8 cellular contexts compared by ENCODE assay signal in genomic region chr17:17972126-17972951, GRCh38. TPM values are rescaled to one million over a fixed set of nuclear protein-coding genes. Genes with fewer than 3 reads are reported as not detected.
DNase-seq lines count a peak whose midpoint lies in the region; ATAC-seq, FAIRE-seq and TF ChIP-seq lines count a peak whose summit lies in the region.

Gene DRC3 (plus strand): TSS chr17:17972862. CDS start chr17:17977599, 4,737 bp downstream.
Gene TOM1L2 (minus strand): TSS chr17:17972400. CDS start chr17:17972313, 87 bp downstream.

- H3K9me3 ChIP-seq in OCI-LY1 (ENCODE audit: low read length): no peaks in the 10 kb centered on the region
- no peaks in the 10 kb centered on the region for H3K9me3 ChIP-seq in endothelial cell of umbilical vein (replicated peaks; ENCODE audit: control insufficient read depth, insufficient read depth, low read length)

- H3K4me1 ChIP-seq in OCI-LY1 (ENCODE audit: insufficient read depth, low read length, severe bottlenecking) (peaks cover 16% of the 10 kb centered on the region), endothelial cell of umbilical vein (ENCODE audit: control insufficient read depth, extremely low read depth, insufficient read depth, low read length) (peaks cover 17% of the 10 kb centered on the region)

- H3K4me3 Mint-ChIP-seq in mesothelial cell of epicardium: peak within 1 kb of the TSS; percentile 93

- H4K20me1 ChIP-seq in OCI-LY1 (ENCODE audit: insufficient read depth, low read length) (no peaks in the 10 kb centered on the region), endothelial cell of umbilical vein (replicated peaks; ENCODE audit: control insufficient read depth, extremely low read depth, insufficient read depth, low read length) (peaks cover 3% of the 10 kb centered on the region)

- H2AFZ ChIP-seq in OCI-LY1 (ENCODE audit: low read length) (no peak within 1 kb of the TSS), endothelial cell of umbilical vein (ENCODE audit: low read depth, low read length) (peak within 1 kb of the TSS; percentile 95)

- peak; percentile 100 for DNase-seq in DMS 273 (lab: John Stamatoyannopoulos, UW; ENCODE audit: unreplicated experiment)
- DNase-seq in HuH-7 (ENCODE audit: low spot score): peak; percentile 100
- DNase-seq in activated T-cell treated with anti-CD3 and anti-CD28 coated beads for 1 hour (ENCODE audit: low read depth): peak; percentile 99
- peak; percentile 100 for DNase-seq in endothelial cell of umbilical vein (ENCODE audit: low read depth, low spot score)
- peak; percentile 99 to 100 for DNase-seq in mesothelial cell of epicardium (ENCODE audit: low spot score in 2 of 2, unreplicated experiment in 2 of 2)
- peak; percentile 99 to 100 for DNase-seq in stimulated activated CD8-positive, alpha-beta memory T cell treated with anti-CD3 and anti-CD28 coated beads, Interleukin-15, amount 100 ng/mL, for 4 hours (ENCODE audit: low read depth in 2 of 2)

- H3K27ac ChIP-seq in OCI-LY1 (ENCODE audit: low read depth, low read length, poor library complexity, severe bottlenecking) (no peak within 1 kb of the TSS), endothelial cell of umbilical vein (ENCODE audit: insufficient read depth, low read depth, low read length) (peak within 1 kb of the TSS; percentile 67)

- no peaks in the 10 kb centered on the region for H3K79me2 ChIP-seq in OCI-LY1 (ENCODE audit: insufficient read depth, low read length)
- peaks cover 22% of the 10 kb centered on the region for H3K79me2 ChIP-seq in endothelial cell of umbilical vein (ENCODE audit: control insufficient read depth, insufficient read depth, low read length)

- no peaks in the 10 kb centered on the region for H3K27me3 Mint-ChIP-seq in mesothelial cell of epicardium (ENCODE audit: low read depth)

- H3K9me2 ChIP-seq in OCI-LY1 (ENCODE audit: low read depth, low read length): no peaks in the 10 kb centered on the region

- no peaks in the 10 kb centered on the region for H3K9me3 Mint-ChIP-seq in mesothelial cell of epicardium

- intact Hi-C loops in endothelial cell of umbilical vein (cut with micrococcal nuclease): loop anchor here (1.0 to 2.0 kb wide), 5 partner anchors 14 to 81 kb away; partner anchors contain the start of genes ATPAF2 and GID4

- FAIRE-seq in endothelial cell of umbilical vein (lab: Jason Lieb, UNC): peak; percentile 100

- dilution Hi-C loops in endothelial cell of umbilical vein (cut with MboI; ENCODE audit: extremely low pct_ligation_motif_present, low sequenced_read_pairs): no loop called here

- TF ChIP-seq POLR2A in endothelial cell of umbilical vein (IDR thresholded peaks at IDR 0.05; ENCODE audit: low read depth, low read length): peak; percentile 78

- TF ChIP-seq CTCF in OCI-LY1 (IDR thresholded peaks at IDR 0.05; ENCODE audit: low read length) (no peak), endothelial cell of umbilical vein (IDR thresholded peaks at IDR 0.05; ENCODE audit: extremely low read depth in 1 of 2, insufficient read depth in 1 of 2, low read depth in 1 of 2, low read length in 2 of 2) (no peak), mesothelial cell of epicardium (IDR thresholded peaks at IDR 0.05; ENCODE audit: unreplicated experiment) (no peak)

- BruUV-seq in endothelial cell of umbilical vein (replicated peaks; lab: Mats Ljungman, UMichigan): no TSS peak

- H3K36me3 Mint-ChIP-seq in mesothelial cell of epicardium: no peaks in the 10 kb centered on the region

- peaks cover 43% of the 10 kb centered on the region for H3K4me1 Mint-ChIP-seq in mesothelial cell of epicardium

- H3K36me3 ChIP-seq in OCI-LY1 (ENCODE audit: insufficient read depth, low read length) (no peaks in the 10 kb centered on the region), endothelial cell of umbilical vein (ENCODE audit: control insufficient read depth in 2 of 2, extremely low read depth in 1 of 2, insufficient read depth in 2 of 2, low read length in 2 of 2) (no peaks in the 10 kb centered on the region)

- CTCF ChIA-PET in endothelial cell of umbilical vein (lab: Charles Lee): interaction anchor here (0.8 to 3.0 kb wide), 14 partner anchors 12 to 136 kb away, joined by 3 to 21 read pairs (median 5); partner anchors contain the start of gene SREBF1

- peak within 1 kb of the TSS; percentile 72 for H3K4me2 ChIP-seq in OCI-LY1 (ENCODE audit: low read length)
- H3K4me2 ChIP-seq in endothelial cell of umbilical vein (ENCODE audit: insufficient read depth, low read length): peak within 1 kb of the TSS; percentile 97

- peak within 1 kb of the TSS; percentile 93 for H3K27ac Mint-ChIP-seq in mesothelial cell of epicardium

- H3K27me3 ChIP-seq in OCI-LY1 (ENCODE audit: insufficient read depth, low read length) (no peaks in the 10 kb centered on the region), endothelial cell of umbilical vein (ENCODE audit: control insufficient read depth in 2 of 2, insufficient read depth in 2 of 2, low read length in 2 of 2) (no peaks in the 10 kb centered on the region)

- H3K4me3 ChIP-seq in OCI-LY1 (ENCODE audit: low read depth, low read length, poor library complexity, severe bottlenecking) (peak within 1 kb of the TSS; percentile 74), endothelial cell of umbilical vein (replicated peaks in 1 of 3; ENCODE audit: insufficient read depth in 1 of 3, low read depth in 1 of 3, low read length in 3 of 3) (peak within 1 kb of the TSS; percentile 79 to 87 (median 82))

- H3K9ac ChIP-seq in OCI-LY1 (ENCODE audit: low read length) (peak within 1 kb of the TSS; percentile 61), endothelial cell of umbilical vein (replicated peaks; ENCODE audit: extremely low read depth, insufficient read depth, low read length) (peak within 1 kb of the TSS; percentile 83)

- POLR2A ChIA-PET in endothelial cell of umbilical vein (lab: Charles Lee): interaction anchor here (0.6 to 1.1 kb wide), 5 partner anchors 14 to 476 kb away, joined by 3 to 10 read pairs (median 3); partner anchors contain the start of gene RASD1

- no peaks in the 10 kb centered on the region for H3K9me1 ChIP-seq in endothelial cell of umbilical vein (replicated peaks; ENCODE audit: control insufficient read depth, extremely low read depth, insufficient read depth, low read length)

- no peaks in the 10 kb centered on the region for H3F3A ChIP-seq in OCI-LY1 (ENCODE audit: insufficient read depth, low read length)

- ATAC-seq in GM21526 (IDR thresholded peaks at IDR 0.05; ENCODE audit: low FRiP score, unreplicated experiment): peak; percentile 94

TF ChIP-seq in endothelial cell of umbilical vein, 7 proteins besides CTCF, POLR2A, EP300 and RAD21:
- TF ChIP-seq FOS (IDR thresholded peaks at IDR 0.05; ENCODE audit: borderline replicate concordance, insufficient read depth, low read length) (no peak), MAX (IDR thresholded peaks at IDR 0.05; ENCODE audit: insufficient read depth, insufficient read length) (peak; percentile 72), MYC (IDR thresholded peaks at IDR 0.05; ENCODE audit: low read depth, low read length) (no peak), EZH2 (IDR thresholded peaks at IDR 0.05; ENCODE audit: borderline replicate concordance, low read depth, low read length, severe bottlenecking) (no peak), GATA2 (IDR thresholded peaks at IDR 0.05; ENCODE audit: insufficient read depth, insufficient read length, low read depth, low read length) (no peak), POLR2AphosphoS5 (IDR thresholded peaks at IDR 0.05; ENCODE audit: insufficient read depth, low read depth, low read length) (peak; percentile 48)

RNA-seq across cellular contexts. Expression of gene DRC3, which starts in this region (rescaled TPM):
- total RNA-seq in endothelial cell of umbilical vein (1.6 and 2.3 TPM in 2 replicates), mesothelial cell of epicardium (2.9 to 3.2 TPM (median 3.2 TPM) in 3 replicates)
- polyA plus RNA-seq in endothelial cell of umbilical vein: 1.9 and 2.9 TPM in 2 replicates
- 1.0 and 1.7 TPM in 2 replicates for polyA plus RNA-seq in endothelial cell of umbilical vein (2011; cell fraction: cytosol; rRNA removed)
- polyA plus RNA-seq in endothelial cell of umbilical vein (2011; cell fraction: nucleus; rRNA removed): 11.9 and 12.5 TPM in 2 replicates
- 2.0 and 2.9 TPM in 2 replicates for polyA plus RNA-seq in endothelial cell of umbilical vein (2012)
- polyA minus RNA-seq in endothelial cell of umbilical vein: 4.0 and 5.1 TPM in 2 replicates
- polyA minus RNA-seq in endothelial cell of umbilical vein (2011; cell fraction: cytosol; rRNA and poly(A)+ RNA removed): not detected
- polyA minus RNA-seq in endothelial cell of umbilical vein (2011; cell fraction: nucleus; rRNA and poly(A)+ RNA removed): 3.3 and 3.7 TPM in 2 replicates

RNA-seq across cellular contexts. Expression of gene TOM1L2, which starts in this region (rescaled TPM):
- total RNA-seq in endothelial cell of umbilical vein (37.6 and 41.5 TPM in 2 replicates), mesothelial cell of epicardium (122 to 126 TPM (median 123 TPM) in 3 replicates)
- 31.7 and 36.0 TPM in 2 replicates for polyA plus RNA-seq in endothelial cell of umbilical vein
- polyA plus RNA-seq in endothelial cell of umbilical vein (2011; cell fraction: cytosol; rRNA removed): 28.1 and 28.9 TPM in 2 replicates
- polyA plus RNA-seq in endothelial cell of umbilical vein (2011; cell fraction: nucleus; rRNA removed): 76.4 and 76.9 TPM in 2 replicates
- 39.4 and 40.0 TPM in 2 replicates for polyA plus RNA-seq in endothelial cell of umbilical vein (2012)
- polyA minus RNA-seq in endothelial cell of umbilical vein: 56.4 and 57.2 TPM in 2 replicates
- polyA minus RNA-seq in endothelial cell of umbilical vein (2011; cell fraction: cytosol; rRNA and poly(A)+ RNA removed): 9.5 TPM
- polyA minus RNA-seq in endothelial cell of umbilical vein (2011; cell fraction: nucleus; rRNA and poly(A)+ RNA removed): 39.0 and 39.2 TPM in 2 replicates
